Comparison of ENCODE assay signal across 10 cellular contexts in the genomic region with DNA sequence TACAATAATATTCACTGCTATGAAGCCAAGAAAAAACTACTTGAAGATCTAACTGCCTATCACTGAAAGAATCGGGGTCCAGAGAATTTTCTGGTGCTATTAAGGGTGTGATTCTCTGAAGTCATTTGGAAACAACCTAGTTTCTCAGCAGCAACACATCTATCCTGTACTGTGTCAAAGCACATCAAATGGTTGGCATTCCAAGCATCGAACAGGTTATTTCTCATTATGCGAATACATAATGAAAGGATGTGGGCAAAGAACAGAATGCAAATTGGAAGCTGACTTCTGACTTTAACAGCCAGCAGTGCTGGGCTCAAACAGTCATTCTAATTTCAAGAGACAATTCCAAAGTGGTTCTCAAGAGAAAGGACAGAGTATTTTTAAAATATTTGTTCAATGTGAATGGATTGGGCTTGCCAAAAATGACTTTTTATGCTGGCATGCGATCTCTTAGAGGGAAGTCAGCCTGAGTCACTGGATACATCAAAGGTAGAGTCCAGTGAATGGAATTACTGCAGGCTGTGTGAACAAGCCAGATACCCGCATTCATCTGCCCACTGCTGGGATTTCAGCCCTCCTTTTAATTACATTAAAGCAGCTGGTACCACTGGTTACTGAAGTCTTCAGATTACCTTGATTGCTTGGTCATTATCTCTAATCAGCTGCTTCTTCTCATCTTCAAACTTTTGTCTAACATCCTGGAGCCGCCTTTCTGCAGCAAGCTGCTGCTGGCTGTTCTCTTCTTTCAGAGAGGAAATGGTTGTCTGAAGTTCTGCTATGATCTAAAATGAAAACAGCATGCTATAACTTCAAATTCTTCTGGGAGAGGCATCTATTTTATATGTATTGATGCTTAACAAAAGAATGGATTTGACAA.
DNase-seq lines count a peak whose midpoint lies in the region; ATAC-seq lines count a peak whose summit lies in the region.
"Had no signal": no experiment of that assay in that cellular context is flagged by ENCODE, and none has a peak within 500 bp of the region (broad histone marks: within the 10 kb centered on the region; RNA-seq: fewer than 3 reads in every experiment).

No MANE protein-coding gene starts in this region.

- POLR2A ChIA-PET in naive thymus-derived CD4-positive, alpha-beta T cell (lab: Charles Lee): interaction anchor here (0.6 to 2.4 kb wide), 2 partner anchors 11 to 184 kb away, joined by 3 to 7 read pairs; no protein-coding TSS in a partner anchor

- peaks cover 0 to 11% (median 2%) of the 10 kb centered on the region in 11 donors for H3K9me3 Mint-ChIP-seq in naive thymus-derived CD4-positive, alpha-beta T cell
- H3K9me3 Mint-ChIP-seq: neural crest cell had no signal

- DNase-seq in Daoy (ENCODE audit: low read depth): peak; percentile 72
- DNase-seq in NCI-H146 (lab: John Stamatoyannopoulos, UW): peak; percentile 42
- peak; percentile 66 for DNase-seq in dedifferentiated amniotic fluid mesenchymal stem cell (ENCODE audit: extremely low spot score)
- DNase-seq in naive thymus-derived CD4-positive, alpha-beta T cell: peak in 5 of 9 donors; percentile 21 to 37 (median 30)
- DNase-seq in activated effector memory CD4-positive, alpha-beta T cell treated with Interleukin-2 at 50 U/mL for 16 hours: no peak
- no peak for DNase-seq in activated CD8-positive, alpha-beta memory T cell treated with anti-CD3 and anti-CD28 coated beads, Interleukin-2, amount 50 U/mL, for 48 hours
- DNase-seq: NCI-H1694 had no signal

- peaks cover 8 to 33% (median 26%) of the 10 kb centered on the region in 7 donors for H3K4me1 Mint-ChIP-seq in naive thymus-derived CD4-positive, alpha-beta T cell

- H3K36me3 Mint-ChIP-seq in naive thymus-derived CD4-positive, alpha-beta T cell: peaks cover 0 to 3% (median 0%) of the 10 kb centered on the region in 5 donors

- no peak overlapping the region for H3K27ac ChIP-seq in naive thymus-derived CD4-positive, alpha-beta T cell (ENCODE audit: low read depth, low read length)

- peak overlapping the region in 8 of 10 donors; percentile 57 to 81 (median 69) for H3K4me3 Mint-ChIP-seq in naive thymus-derived CD4-positive, alpha-beta T cell
- H3K4me3 Mint-ChIP-seq: neural crest cell had no signal

- no peaks in the 10 kb centered on the region for H3K36me3 ChIP-seq in naive thymus-derived CD4-positive, alpha-beta T cell (ENCODE audit: control insufficient read depth in 2 of 3, insufficient read depth in 3 of 3, low read length in 3 of 3)

- no peak overlapping the region for H3K4me3 ChIP-seq in naive thymus-derived CD4-positive, alpha-beta T cell (ENCODE audit: low read length)

- ATAC-seq in naive thymus-derived CD4-positive, alpha-beta T cell: no peak
- ATAC-seq in HG03442 (IDR thresholded peaks at IDR 0.05; ENCODE audit: unreplicated experiment): no peak
- ATAC-seq in GM21390 (IDR thresholded peaks at IDR 0.05; ENCODE audit: unreplicated experiment): no peak

- intact Hi-C loops in naive thymus-derived CD4-positive, alpha-beta T cell (cut with micrococcal nuclease): loop anchor here in 1 of 2 donors (1.0 to 2.0 kb wide), 2 partner anchors 8 to 182 kb away; a partner anchor contains a TSS

- peaks cover 0 to 3% (median 0%) of the 10 kb centered on the region in 5 donors for H3K27me3 Mint-ChIP-seq in naive thymus-derived CD4-positive, alpha-beta T cell

- CTCF ChIA-PET in naive thymus-derived CD4-positive, alpha-beta T cell (lab: Charles Lee): no interaction called here

- no peaks in the 10 kb centered on the region for H3K27me3 ChIP-seq in naive thymus-derived CD4-positive, alpha-beta T cell (ENCODE audit: control insufficient read depth in 2 of 2, insufficient read depth in 2 of 2, low read length in 2 of 2)

- H3K9me3 ChIP-seq in naive thymus-derived CD4-positive, alpha-beta T cell (ENCODE audit: control insufficient read depth in 2 of 3, low read length in 3 of 3): no peaks in the 10 kb centered on the region

- peaks cover 0 to 24% of the 10 kb centered on the region in 2 donors for H3K4me1 ChIP-seq in naive thymus-derived CD4-positive, alpha-beta T cell (ENCODE audit: control insufficient read depth in 2 of 2, insufficient read depth in 2 of 2, low read length in 2 of 2)

- peak overlapping the region in 8 of 9 donors; percentile 3 to 81 (median 54) for H3K27ac Mint-ChIP-seq in naive thymus-derived CD4-positive, alpha-beta T cell

Comparison
In these comparisons a context has a peak if more than half of its experiments do, and no peak if none do; other contexts are left out.
1. DNase-seq: peak in Daoy (single experiment), NCI-H146 (single experiment), dedifferentiated amniotic fluid mesenchymal stem cell (single experiment) and naive thymus-derived CD4-positive, alpha-beta T cell (5 of 9); none in activated effector memory CD4-positive, alpha-beta T cell treated with Interleukin-2 at 50 U/mL for 16 hours (single experiment) and activated CD8-positive, alpha-beta memory T cell treated with anti-CD3 and anti-CD28 coated beads, Interleukin-2, amount 50 U/mL, for 48 hours (single experiment).